In genomic region chr4:55087016-55087929, GRCh38 we compare ENCODE assay signal across 16 cellular contexts. TPM values are rescaled to one million over a fixed set of nuclear protein-coding genes. Genes with fewer than 3 reads are reported as not detected.
DNase-seq lines count a peak whose midpoint lies in the region; ATAC-seq and TF ChIP-seq lines count a peak whose summit lies in the region.
"Had no signal": no experiment of that assay in that cellular context is flagged by ENCODE, and none has a peak within 500 bp of the region (broad histone marks: within the 10 kb centered on the region; RNA-seq: fewer than 3 reads in every experiment).

No MANE protein-coding gene starts in this region.

- H3K9me3 ChIP-seq in HAP-1, result no peaks in the 10 kb centered on the region
- H3K9me3 ChIP-seq in PC-3 (ENCODE audit: low read length), result no peaks in the 10 kb centered on the region
- H3K9me3 ChIP-seq: adrenal gland had no signal

- no peaks in the 10 kb centered on the region for H3F3A ChIP-seq in PC-3 (ENCODE audit: low read length, unreplicated experiment)

- in situ Hi-C loops in HAP-1 (cut with MboI; ENCODE audit: low sequenced_read_pairs), result no loop called here

- H3K27me3 Mint-ChIP-seq in MCF 10A (ENCODE audit: insufficient read depth, unreplicated experiment), result no peaks in the 10 kb centered on the region

- H3K79me2 ChIP-seq in PC-3 (ENCODE audit: low read length), result no peaks in the 10 kb centered on the region

- CTCF ChIA-PET in MCF 10A (lab: Yijun Ruan, JAX) (interaction anchor here (0.7 to 1.1 kb wide), 3 partner anchors 12 to 106 kb away, joined by 3 read pairs; no protein-coding TSS in a partner anchor), PC-3 (lab: Charles Lee) (no interaction called here)

- H3K4me3 ChIP-seq in HAP-1, result no peak overlapping the region
- H3K4me3 ChIP-seq in PC-3 (ENCODE audit: low read length), result no peak overlapping the region
- H3K4me3 ChIP-seq: adrenal gland had no signal

- no peaks in the 10 kb centered on the region for H3K9me2 ChIP-seq in PC-3 (replicated peaks; ENCODE audit: low read length)

- no peaks in the 10 kb centered on the region for H3K9me3 Mint-ChIP-seq in MCF 10A (ENCODE audit: unreplicated experiment)
- H3K9me3 Mint-ChIP-seq: activated T-helper 2 cell treated with anti-CD3 and anti-CD28 coated beads, Interferon-gamma antibody, Interleukin-2, Interleukin-4, amounts not matched to agents 10 μg/mL and 5 μg/mL and 100 μg/mL, durations not matched to agents 14 hours and 24 hours and 36 hours had no signal

- no peak for ATAC-seq in PC-3
- ATAC-seq in Right ventricle myocardium superior (ENCODE audit: poor library complexity), result no peak
- ATAC-seq: activated CD4-positive, CD25-positive, alpha-beta regulatory T cell treated with anti-CD3 and anti-CD28 coated beads, Interleukin-2, amount 50 U/mL, for 24 hours had no signal

- POLR2A ChIA-PET in MCF 10A (lab: Yijun Ruan, JAX) (interaction anchor here (0.6 to 1.0 kb wide), 2 partner anchors 13 to 225 kb away, joined by 3 read pairs; no protein-coding TSS in a partner anchor), PC-3 (lab: Charles Lee; ENCODE audit: unreplicated experiment) (no interaction called here)

- H3K9ac ChIP-seq in PC-3 (ENCODE audit: low read length), result no peak overlapping the region

- peak overlapping the region; percentile 60 for H3K27ac Mint-ChIP-seq in MCF 10A (ENCODE audit: low read depth, unreplicated experiment)
- H3K27ac Mint-ChIP-seq: activated T-helper 2 cell treated with anti-CD3 and anti-CD28 coated beads, Interferon-gamma antibody, Interleukin-2, Interleukin-4, amounts not matched to agents 10 μg/mL and 5 μg/mL and 100 μg/mL, durations not matched to agents 14 hours and 24 hours and 36 hours had no signal

- intact Hi-C loops in MCF 10A (cut with micrococcal nuclease) (no loop called here), head of caudate nucleus (cut with DNase I) (no loop called here), PC-3 (cut with micrococcal nuclease) (no loop called here), Right ventricle myocardium superior (cut with DNase I) (no loop called here)

- no peak overlapping the region for H3K4me3 Mint-ChIP-seq in MCF 10A (ENCODE audit: unreplicated experiment)

- BruUV-seq in MCF 10A (replicated peaks; lab: Mats Ljungman, UMichigan), result no TSS peak
- no TSS peak for BruUV-seq in PC-3 (replicated peaks; lab: Mats Ljungman, UMichigan)

- H3K4me1 ChIP-seq in HAP-1 (peaks cover 4% of the 10 kb centered on the region), PC-3 (ENCODE audit: insufficient read depth, low read length) (no peaks in the 10 kb centered on the region)

- H3K4me2 ChIP-seq in PC-3 (ENCODE audit: low read length), result no peak overlapping the region

- H4K20me1 ChIP-seq in PC-3 (ENCODE audit: low read length), result no peaks in the 10 kb centered on the region

- TF ChIP-seq CTCF in MCF 10A (IDR thresholded peaks at IDR 0.05; ENCODE audit: unreplicated experiment), result no peak
- no peak for TF ChIP-seq CTCF in PC-3 (conservative IDR thresholded peaks at IDR 0.05; ENCODE audit: low read depth, low read length)

- peaks cover 33% of the 10 kb centered on the region for H3K36me3 Mint-ChIP-seq in MCF 10A (ENCODE audit: insufficient read depth, unreplicated experiment)

- no peaks in the 10 kb centered on the region for H3K4me1 Mint-ChIP-seq in MCF 10A (ENCODE audit: insufficient read depth, unreplicated experiment)

- no peaks in the 10 kb centered on the region for H3K36me3 ChIP-seq in HAP-1 (replicated peaks)
- H3K36me3 ChIP-seq in PC-3 (ENCODE audit: low read depth, low read length), result no peaks in the 10 kb centered on the region
- H3K36me3 ChIP-seq: adrenal gland had no signal

- H3K27ac ChIP-seq in PC-3 (ENCODE audit: low read length), result no peak overlapping the region
- H3K27ac ChIP-seq: adrenal gland had no signal

- peak; percentile 46 to 66 for DNase-seq in HAP-1 (ENCODE audit: low spot score in 2 of 2)
- no peak for DNase-seq in MCF 10A (ENCODE audit: unreplicated experiment)
- DNase-seq in head of caudate nucleus, result peak in 31 of 42 donors; percentile 7 to 73 (median 24)
- DNase-seq in putamen (ENCODE audit: low spot score), result peak; percentile 70
- no peak for DNase-seq in PC-3
- DNase-seq in Right ventricle myocardium superior, result no peak
- no peak for DNase-seq in LoVo (ENCODE audit: low spot score)
- DNase-seq: adrenal gland; islet precursor cell; NCI-H1694; NCI-H345; stimulated activated CD4-positive, alpha-beta T cell treated with anti-CD3 and anti-CD28 coated beads, Interleukin-2, amount 100 ng/mL, for 48 hours had no signal

- no peak overlapping the region for H2AFZ ChIP-seq in PC-3 (ENCODE audit: low read length)

- 0 out of 2 replicates have a peak, but pooled peaks cover 3% of the 10 kb centered on the region for H3K27me3 ChIP-seq in HAP-1 (ENCODE audit: low read depth)
- H3K27me3 ChIP-seq in PC-3 (ENCODE audit: low read length), result peaks cover 10% of the 10 kb centered on the region; the same call in 1 of the 2 replicates
- H3K27me3 ChIP-seq: adrenal gland had no signal

RNA-seq across cellular contexts. Expression of gene KDR, which starts 38.1 kb away (rescaled TPM):
- total RNA-seq in MCF 10A (2022) (0.34 and 0.37 TPM in 2 replicates), PC-3 (2014; rRNA removed) (0.63 and 0.66 TPM in 2 replicates), Right ventricle myocardium superior (21.2 TPM)
- total RNA-seq: activated T-helper 2 cell treated with anti-CD3 and anti-CD28 coated beads, Interferon-gamma antibody, Interleukin-2, Interleukin-4, amounts not matched to agents 10 μg/mL and 5 μg/mL and 100 μg/mL, durations not matched to agents 14 hours and 24 hours and 36 hours; osteoblast; T-helper 2 cell treated with Interferon-gamma antibody and Interleukin-4, amounts not matched to agents 100 ng/mL and 5 ng/mL, for 36 hours had no signal

Comparison
In these comparisons a context has a peak if more than half of its experiments do, and no peak if none do; other contexts are left out.
1. DNase-seq: peak in HAP-1 (2 of 2), head of caudate nucleus (31 of 42) and putamen (single experiment); none in MCF 10A (single experiment), PC-3 (single experiment), Right ventricle myocardium superior (single experiment) and LoVo (single experiment).
2. RNA of gene KDR, which starts 38.1 kb away (total RNA-seq): 21.2 TPM in Right ventricle myocardium superior (single experiment); 0.63 to 0.66 TPM in PC-3 and 0.34 to 0.37 TPM in MCF 10A; every median in the first group is over 10 times any median in the second.